In the genomic region with DNA sequence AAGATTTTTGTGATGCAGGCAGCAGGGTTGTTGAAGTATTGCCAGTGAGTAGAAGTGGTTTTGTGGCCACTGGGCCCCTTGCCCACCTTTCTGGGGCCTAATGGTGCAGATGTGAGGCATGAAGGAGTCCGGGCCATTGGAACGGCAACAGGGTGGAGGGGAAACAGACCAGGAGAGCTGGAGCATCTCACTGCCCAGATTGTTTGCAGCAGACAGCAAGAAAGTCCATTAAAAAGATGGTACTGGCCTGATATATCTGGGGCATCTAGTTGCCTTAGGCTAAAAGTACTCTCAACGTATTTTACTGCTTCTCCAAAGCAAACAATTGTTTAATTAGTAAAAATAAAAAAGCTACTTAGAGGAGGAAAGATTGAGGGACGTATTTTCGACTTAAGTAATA, we compare ENCODE assay signal across 26 cellular contexts.
"Had no signal": no experiment of that assay in that cellular context is flagged by ENCODE, and none has a peak within 500 bp of the region (broad histone marks: within the 10 kb centered on the region; RNA-seq: fewer than 3 reads in every experiment).

No MANE protein-coding gene starts in this region.

- H3K4me3 Mint-ChIP-seq: activated CD4-positive, alpha-beta memory T cell treated with anti-CD3 and anti-CD28 coated beads, Interleukin-2, amount 10 ng/mL, durations not matched to agents 7 days and 5 days; activated naive CD4-positive, alpha-beta T cell treated with anti-CD3 and anti-CD28 coated beads, Interleukin-2, amount 10 ng/mL, durations not matched to agents 7 days and 5 days; effector memory CD8-positive, alpha-beta T cell; mesothelial cell of epicardium; natural killer cell; type B pancreatic cell had no signal

- H3K27me3 ChIP-seq: colonic mucosa, dorsolateral prefrontal cortex, esophagus squamous epithelium, gastrocnemius medialis, sigmoid colon had no signal

- H3K4me1 Mint-ChIP-seq: activated CD4-positive, alpha-beta memory T cell treated with anti-CD3 and anti-CD28 coated beads, Interleukin-2, amount 10 ng/mL, durations not matched to agents 7 days and 5 days; activated naive CD4-positive, alpha-beta T cell treated with anti-CD3 and anti-CD28 coated beads, Interleukin-2, amount 10 ng/mL, durations not matched to agents 7 days and 5 days; natural killer cell had no signal

- ATAC-seq: gastrocnemius medialis, left ventricle myocardium superior, natural killer cell had no signal

- H3K4me3 ChIP-seq: colonic mucosa, dorsolateral prefrontal cortex, esophagus squamous epithelium, gastrocnemius medialis, sigmoid colon, smooth muscle cell, thoracic aorta had no signal

- H3K36me3 Mint-ChIP-seq: activated naive CD4-positive, alpha-beta T cell treated with anti-CD3 and anti-CD28 coated beads, Interleukin-2, amount 10 ng/mL, durations not matched to agents 7 days and 5 days; mesothelial cell of epicardium; natural killer cell; type B pancreatic cell had no signal

- H3K4me2 ChIP-seq: smooth muscle cell had no signal

- H3K27ac ChIP-seq: colonic mucosa, dorsolateral prefrontal cortex, esophagus squamous epithelium, gastrocnemius medialis, sigmoid colon, thoracic aorta had no signal

- H3K4me1 ChIP-seq: colonic mucosa, esophagus squamous epithelium, gastrocnemius medialis, sigmoid colon had no signal

- H3K27ac Mint-ChIP-seq: activated CD4-positive, alpha-beta memory T cell treated with anti-CD3 and anti-CD28 coated beads, Interleukin-2, amount 10 ng/mL, durations not matched to agents 7 days and 5 days; activated naive CD4-positive, alpha-beta T cell treated with anti-CD3 and anti-CD28 coated beads, Interleukin-2, amount 10 ng/mL, durations not matched to agents 7 days and 5 days; effector memory CD8-positive, alpha-beta T cell; mesothelial cell of epicardium; natural killer cell; progenitor cell of endocrine pancreas; type B pancreatic cell had no signal

- H3K27me3 Mint-ChIP-seq: progenitor cell of endocrine pancreas, type B pancreatic cell had no signal

- H3K36me3 ChIP-seq: colonic mucosa, esophagus squamous epithelium, gastrocnemius medialis, sigmoid colon, thoracic aorta had no signal

- H3K9me3 ChIP-seq: colonic mucosa, esophagus squamous epithelium, gastrocnemius medialis, sigmoid colon, thoracic aorta had no signal

- DNase-seq: activated CD4-positive, alpha-beta memory T cell treated with anti-CD3 and anti-CD28 coated beads, Interleukin-2, amount 10 ng/mL, durations not matched to agents 7 days and 5 days; activated CD4-positive, alpha-beta T cell treated with anti-CD3 and anti-CD28 coated beads for 48 hours; activated effector memory CD4-positive, alpha-beta T cell treated with anti-CD3 and anti-CD28 coated beads, Interleukin-2, amount 50 U/mL, for 16 hours; activated naive CD4-positive, alpha-beta T cell treated with anti-CD3 and anti-CD28 coated beads, Interleukin-2, amount 10 ng/mL, durations not matched to agents 7 days and 5 days; activated T-cell treated with anti-CD3 and anti-CD28 coated beads for 4 hours; amygdala; colonic mucosa; dorsolateral prefrontal cortex; effector memory CD8-positive, alpha-beta T cell; esophagus squamous epithelium; gastrocnemius medialis; hypothalamus; left ventricle myocardium superior; mammary epithelial cell; natural killer cell; retina; sigmoid colon; stimulated activated CD4-positive, alpha-beta T cell treated with anti-CD3 and anti-CD28 coated beads, Interleukin-15, amount 100 ng/mL, for 24 hours; stimulated activated CD8-positive, alpha-beta memory T cell treated with anti-CD3 and anti-CD28 coated beads, Interleukin-4, amount 100 ng/mL, for 48 hours; stimulated activated naive CD4-positive, alpha-beta T cell; T1000 had no signal

- H3K9me3 Mint-ChIP-seq: activated CD4-positive, alpha-beta memory T cell treated with anti-CD3 and anti-CD28 coated beads, Interleukin-2, amount 10 ng/mL, durations not matched to agents 7 days and 5 days; activated naive CD4-positive, alpha-beta T cell treated with anti-CD3 and anti-CD28 coated beads, Interleukin-2, amount 10 ng/mL, durations not matched to agents 7 days and 5 days; effector memory CD8-positive, alpha-beta T cell; natural killer cell had no signal
